In genomic region chr20:4811661-4812181, GRCh38 we compare ENCODE assay signal across 9 cellular contexts. TPM values are rescaled to one million over a fixed set of nuclear protein-coding genes. Genes with fewer than 3 reads are reported as not detected.
DNase-seq lines count a peak whose midpoint lies in the region; ATAC-seq and TF ChIP-seq lines count a peak whose summit lies in the region.
"Had no signal": no experiment of that assay in that cellular context is flagged by ENCODE, and none has a peak within 500 bp of the region (broad histone marks: within the 10 kb centered on the region; RNA-seq: fewer than 3 reads in every experiment).

No MANE protein-coding gene starts in this region.

- in situ Hi-C loops in ACHN (cut with HindIII; ENCODE audit: low pct_ligation_motif_present, low pct_unique_long_range_greater_than_20kb, low sequenced_read_pairs), result no loop called here

- no peaks in the 10 kb centered on the region for H3K9me3 Mint-ChIP-seq in activated CD4-positive, alpha-beta T cell treated with anti-CD3 and anti-CD28 coated beads for 36 hours (ENCODE audit: low read depth)

- no peaks in the 10 kb centered on the region for H3K27me3 ChIP-seq in HL-60 (ENCODE audit: insufficient read depth, poor library complexity, severe bottlenecking)

- H3K27me3 Mint-ChIP-seq in activated CD4-positive, alpha-beta T cell treated with anti-CD3 and anti-CD28 coated beads for 36 hours, result no peaks in the 10 kb centered on the region

- peak overlapping the region; percentile 100 for H3K27ac Mint-ChIP-seq in activated CD4-positive, alpha-beta T cell treated with anti-CD3 and anti-CD28 coated beads for 36 hours

- H3K4me3 Mint-ChIP-seq in activated CD4-positive, alpha-beta T cell treated with anti-CD3 and anti-CD28 coated beads for 36 hours, result peak overlapping the region; percentile 96

- TF ChIP-seq CTCF in HL-60 (IDR thresholded peaks at IDR 0.05; ENCODE audit: insufficient read depth, low read length), result no peak

- peak overlapping the region; percentile 5 for H3K4me3 ChIP-seq in HL-60 (replicated peaks; ENCODE audit: insufficient read depth, low read length)

- intact Hi-C loops in activated CD4-positive, alpha-beta T cell treated with anti-CD3 and anti-CD28 coated beads for 36 hours (cut with DNase I, micrococcal nuclease), result loop anchor here in 1 of 2 experiments (5.0 kb wide), 1 partner anchor 316 kb away; the partner anchor contains the start of gene CDS2

- no peak for TF ChIP-seq POLR2A in GM18505 (IDR thresholded peaks at IDR 0.05; ENCODE audit: borderline replicate concordance, extremely low read depth, insufficient read depth, insufficient read length)

- peaks cover 75% of the 10 kb centered on the region for H3K4me1 Mint-ChIP-seq in activated CD4-positive, alpha-beta T cell treated with anti-CD3 and anti-CD28 coated beads for 36 hours

- H3K27ac ChIP-seq in HL-60 (replicated peaks), result peak overlapping the region; percentile 99

- POLR2A ChIA-PET in activated CD4-positive, alpha-beta T cell treated with anti-CD3 and anti-CD28 coated beads for 36 hours (lab: Charles Lee), result interaction anchor here (0.6 kb wide), 1 partner anchor 78 kb away, joined by 9 read pairs; no protein-coding TSS in a partner anchor

- ATAC-seq in activated CD4-positive, alpha-beta T cell treated with anti-CD3 and anti-CD28 coated beads for 36 hours, result peak; percentile 8
- peak; percentile 31 for ATAC-seq in esophagus mucosa
- ATAC-seq in GM19467 (IDR thresholded peaks at IDR 0.05; ENCODE audit: unreplicated experiment), result no peak
- no peak for ATAC-seq in HG02588 (IDR thresholded peaks at IDR 0.05; ENCODE audit: unreplicated experiment)
- no peak for ATAC-seq in GM18505 (IDR thresholded peaks at IDR 0.05; ENCODE audit: unreplicated experiment)

- peak; percentile 92 to 97 for DNase-seq in HL-60 (ENCODE audit: low read depth in 1 of 2, low spot score in 1 of 2)
- DNase-seq in activated CD4-positive, alpha-beta T cell treated with anti-CD3 and anti-CD28 coated beads for 36 hours, result peak; percentile 68
- peak; percentile 16 to 35 for DNase-seq in stimulated activated CD4-positive, alpha-beta T cell treated with anti-CD3 and anti-CD28 coated beads, Interleukin-4, amount 100 ng/mL, for 4 hours
- no peak for DNase-seq in ACHN
- DNase-seq: NCI-H146 had no signal

- peaks cover 37% of the 10 kb centered on the region for H3K36me3 Mint-ChIP-seq in activated CD4-positive, alpha-beta T cell treated with anti-CD3 and anti-CD28 coated beads for 36 hours (ENCODE audit: low read depth)

- CTCF ChIA-PET in activated CD4-positive, alpha-beta T cell treated with anti-CD3 and anti-CD28 coated beads for 36 hours (lab: Charles Lee), result interaction anchor here (0.6 to 4.3 kb wide), 3 partner anchors 71 to 362 kb away, joined by 3 to 17 read pairs (median 5); no protein-coding TSS in a partner anchor

RNA-seq across cellular contexts. Expression of gene RASSF2, which starts 11.7 kb away (rescaled TPM):
- 10 to 100 TPM; 49.1 to 53.7 TPM for total RNA-seq in activated CD4-positive, alpha-beta T cell treated with anti-CD3 and anti-CD28 coated beads for 36 hours
- total RNA-seq in esophagus mucosa, result 1.6 TPM

Comparison
In these comparisons a context has a peak if more than half of its experiments do, and no peak if none do; other contexts are left out.
1. ATAC-seq: peak in activated CD4-positive, alpha-beta T cell treated with anti-CD3 and anti-CD28 coated beads for 36 hours (single experiment) and esophagus mucosa (single experiment); none in GM19467 (single experiment), HG02588 (single experiment) and GM18505 (single experiment).
2. RNA of gene RASSF2, which starts 11.7 kb away (total RNA-seq): 49.1 to 53.7 TPM in activated CD4-positive, alpha-beta T cell treated with anti-CD3 and anti-CD28 coated beads for 36 hours; 1.6 TPM in esophagus mucosa (single experiment); every median in the first group is over 10 times any median in the second.